In genomic region chr1:155729031-155729898, GRCh38 we compare ENCODE assay signal across 8 cellular contexts. TPM values are rescaled to one million over a fixed set of nuclear protein-coding genes. Genes with fewer than 3 reads are reported as not detected.
DNase-seq lines count a peak whose midpoint lies in the region; ATAC-seq, FAIRE-seq and TF ChIP-seq lines count a peak whose summit lies in the region.

No MANE protein-coding gene starts in this region.

- DNase-seq in G401 (ENCODE audit: low spot score) = peak; percentile 61
- DNase-seq in NCI-H2081 (lab: John Stamatoyannopoulos, UW) = peak; percentile 46 to 63
- peak; percentile 66 for DNase-seq in WTC11 (ENCODE audit: low spot score)
- DNase-seq in esophagus muscularis mucosa (ENCODE audit: extremely low spot score) = no peak
- peak in 6 of 9 donors; percentile 7 to 43 (median 28) for DNase-seq in naive thymus-derived CD4-positive, alpha-beta T cell

- H3K4me3 ChIP-seq in esophagus muscularis mucosa = no peak overlapping the region
- no peak overlapping the region for H3K4me3 ChIP-seq in naive thymus-derived CD4-positive, alpha-beta T cell (ENCODE audit: low read length)

- CTCF ChIA-PET in WTC11 (lab: Charles Lee) = interaction anchor here (0.5 to 1.8 kb wide), 16 partner anchors 9 to 523 kb away, joined by 3 to 11 read pairs (median 4); no protein-coding TSS in a partner anchor
- CTCF ChIA-PET in naive thymus-derived CD4-positive, alpha-beta T cell (lab: Charles Lee) = interaction anchor here (0.5 kb wide), 1 partner anchor 453 kb away, joined by 3 read pairs; no protein-coding TSS in a partner anchor

- peaks cover 0 to 4% (median 0%) of the 10 kb centered on the region in 4 donors for H3K4me1 ChIP-seq in esophagus muscularis mucosa
- no peaks in the 10 kb centered on the region for H3K4me1 ChIP-seq in naive thymus-derived CD4-positive, alpha-beta T cell (ENCODE audit: control insufficient read depth in 2 of 2, insufficient read depth in 2 of 2, low read length in 2 of 2)

- H3K4me1 Mint-ChIP-seq in WTC11 = no peaks in the 10 kb centered on the region
- peaks cover 0 to 7% (median 0%) of the 10 kb centered on the region in 7 donors for H3K4me1 Mint-ChIP-seq in naive thymus-derived CD4-positive, alpha-beta T cell

- peak overlapping the region; percentile 91 for H3K27ac Mint-ChIP-seq in WTC11
- peak overlapping the region in 5 of 9 donors; percentile 10 to 67 (median 29) for H3K27ac Mint-ChIP-seq in naive thymus-derived CD4-positive, alpha-beta T cell

- no peaks in the 10 kb centered on the region for H3K27me3 Mint-ChIP-seq in WTC11 (ENCODE audit: low read depth)
- no peaks in the 10 kb centered on the region for H3K27me3 Mint-ChIP-seq in naive thymus-derived CD4-positive, alpha-beta T cell

- intact Hi-C loops in esophagus muscularis mucosa (cut with DNase I) = loop anchor here (2.0 kb wide), 1 partner anchor 50 kb away; no protein-coding TSS in a partner anchor
- intact Hi-C loops in naive thymus-derived CD4-positive, alpha-beta T cell (cut with micrococcal nuclease) = loop anchor here in 1 of 2 donors (1.0 kb wide), 2 partner anchors 41 to 479 kb away; partner anchors contain the start of gene YY1AP1

- no peak for TF ChIP-seq EP300 in esophagus muscularis mucosa (IDR thresholded peaks at IDR 0.05)

- H3K36me3 Mint-ChIP-seq in WTC11 = peaks cover 49% of the 10 kb centered on the region
- H3K36me3 Mint-ChIP-seq in naive thymus-derived CD4-positive, alpha-beta T cell = peaks cover 0 to 19% (median 8%) of the 10 kb centered on the region in 5 donors

- in situ Hi-C loops in G401 (cut with HindIII; ENCODE audit: low sequenced_read_pairs) = no loop called here

- 66% methylated on average over 12 of the region's 12 CpGs for WGBS in esophagus muscularis mucosa

- H3K27me3 ChIP-seq in esophagus muscularis mucosa = no peaks in the 10 kb centered on the region
- H3K27me3 ChIP-seq in naive thymus-derived CD4-positive, alpha-beta T cell (ENCODE audit: control insufficient read depth in 2 of 2, insufficient read depth in 2 of 2, low read length in 2 of 2) = no peaks in the 10 kb centered on the region

- TF ChIP-seq CTCF in WTC11 (IDR thresholded peaks at IDR 0.05) (peak; percentile 68), esophagus muscularis mucosa (IDR thresholded peaks at IDR 0.05) (peak; percentile 46 to 66 (median 51))

- FAIRE-seq in A204.1 (lab: Jason Lieb, UNC) = peak; percentile 94

- H3K27ac ChIP-seq in esophagus muscularis mucosa (replicated peaks in 1 of 4) = no peak overlapping the region
- no peak overlapping the region for H3K27ac ChIP-seq in naive thymus-derived CD4-positive, alpha-beta T cell (ENCODE audit: low read depth, low read length)

- H3K9me3 Mint-ChIP-seq in WTC11 = no peaks in the 10 kb centered on the region
- no peaks in the 10 kb centered on the region for H3K9me3 Mint-ChIP-seq in naive thymus-derived CD4-positive, alpha-beta T cell

- peaks cover 5 to 80% (median 57%) of the 10 kb centered on the region in 4 donors for H3K36me3 ChIP-seq in esophagus muscularis mucosa
- peaks cover 0 to 58% (median 5%) of the 10 kb centered on the region in 3 experiments for H3K36me3 ChIP-seq in naive thymus-derived CD4-positive, alpha-beta T cell (ENCODE audit: control insufficient read depth in 2 of 3, insufficient read depth in 3 of 3, low read length in 3 of 3)

- POLR2A ChIA-PET in WTC11 (lab: Charles Lee) = no interaction called here
- POLR2A ChIA-PET in naive thymus-derived CD4-positive, alpha-beta T cell (lab: Charles Lee) = interaction anchor here (0.6 kb wide), 1 partner anchor 21 kb away, joined by 5 read pairs; no protein-coding TSS in a partner anchor

- ATAC-seq in WTC11 (peak; percentile 98), GM19452 (IDR thresholded peaks at IDR 0.05; ENCODE audit: unreplicated experiment) (no peak), HG02884 (IDR thresholded peaks at IDR 0.05; ENCODE audit: unreplicated experiment) (no peak)
- peak; percentile 57 for ATAC-seq in naive thymus-derived CD4-positive, alpha-beta T cell

- H3K9me3 ChIP-seq in esophagus muscularis mucosa = no peaks in the 10 kb centered on the region
- H3K9me3 ChIP-seq in naive thymus-derived CD4-positive, alpha-beta T cell (ENCODE audit: control insufficient read depth in 2 of 3, low read length in 3 of 3) = no peaks in the 10 kb centered on the region

- no peak overlapping the region for H3K4me3 Mint-ChIP-seq in WTC11
- H3K4me3 Mint-ChIP-seq in naive thymus-derived CD4-positive, alpha-beta T cell = no peak overlapping the region

- no peak for TF ChIP-seq POLR2A in esophagus muscularis mucosa (IDR thresholded peaks at IDR 0.05; ENCODE audit: low read depth)

TF ChIP-seq in WTC11, 78 proteins besides CTCF, POLR2A, EP300 and RAD21:
- no peak for TF ChIP-seq SMAD3 (CRISPR knock-in tag; IDR thresholded peaks at IDR 0.05; ENCODE audit: borderline replicate concordance)
- no peak for TF ChIP-seq ERG (CRISPR knock-in tag; IDR thresholded peaks at IDR 0.05)
- TF ChIP-seq ZSCAN18 (CRISPR knock-in tag; IDR thresholded peaks at IDR 0.05) = no peak
- TF ChIP-seq RORB (CRISPR knock-in tag; IDR thresholded peaks at IDR 0.05) = no peak
- TF ChIP-seq PRRX2 (CRISPR knock-in tag; IDR thresholded peaks at IDR 0.05) = no peak
- TF ChIP-seq FOXJ3 (CRISPR knock-in tag; IDR thresholded peaks at IDR 0.05; ENCODE audit: borderline replicate concordance) = no peak
- TF ChIP-seq ZNF512 (CRISPR knock-in tag; IDR thresholded peaks at IDR 0.05; ENCODE audit: borderline replicate concordance) = no peak
- no peak for TF ChIP-seq ZNF121 (CRISPR knock-in tag; IDR thresholded peaks at IDR 0.05)
- TF ChIP-seq FOXP1 (CRISPR knock-in tag; IDR thresholded peaks at IDR 0.05; ENCODE audit: borderline replicate concordance) = no peak
- no peak for TF ChIP-seq FOXK1 (CRISPR knock-in tag; IDR thresholded peaks at IDR 0.05)
- TF ChIP-seq ZBTB43 (CRISPR knock-in tag; IDR thresholded peaks at IDR 0.05) = no peak
- no peak for TF ChIP-seq GTF2I (CRISPR knock-in tag; conservative IDR thresholded peaks at IDR 0.05)
- no peak for TF ChIP-seq ATF1 (CRISPR knock-in tag; IDR thresholded peaks at IDR 0.05)
- no peak for TF ChIP-seq ESRRA (CRISPR knock-in tag; IDR thresholded peaks at IDR 0.05; ENCODE audit: borderline replicate concordance)
- TF ChIP-seq CREM (CRISPR knock-in tag; IDR thresholded peaks at IDR 0.05) = no peak
TF ChIP-seq in WTC11: peak in this region for 0.

RNA-seq across cellular contexts. Expression of gene DAP3, which starts 40.4 kb away (rescaled TPM):
- 99.5 and 138 TPM in 2 replicates for total RNA-seq in G401 (2014; rRNA removed; shearing (Covaris generic))
- total RNA-seq in WTC11 (2021) (107 to 125 TPM (median 109 TPM) in 3 replicates), esophagus muscularis mucosa (100 to 1,000 TPM in 1 of 4 donors, 10 to 100 TPM in 3; 73.5 to 131 (median 87.9) TPM)
- total RNA-seq in naive thymus-derived CD4-positive, alpha-beta T cell = 100 to 1,000 TPM; 112 to 155 (median 145) TPM
- polyA plus RNA-seq in naive thymus-derived CD4-positive, alpha-beta T cell = 100 to 1,000 TPM; 111 to 135 TPM

RNA-seq across cellular contexts. Expression of gene YY1AP1, which starts 40.7 kb away (rescaled TPM):
- 73.4 and 73.7 TPM in 2 replicates for total RNA-seq in G401 (2014; rRNA removed; shearing (Covaris generic))
- 41.8 to 45.0 TPM (median 41.8 TPM) in 3 replicates for total RNA-seq in WTC11 (2021)
- total RNA-seq in esophagus muscularis mucosa = 100 to 1,000 TPM; 136 to 164 (median 144) TPM
- 100 to 1,000 TPM in 2 of 5 experiments, 10 to 100 TPM in 3; 81.2 to 130 (median 88.2) TPM for total RNA-seq in naive thymus-derived CD4-positive, alpha-beta T cell
- 10 to 100 TPM; 37.4 to 59.3 TPM for polyA plus RNA-seq in naive thymus-derived CD4-positive, alpha-beta T cell

Comparison
In these comparisons a context has a peak if more than half of its experiments do, and no peak if none do; other contexts are left out.
1. ATAC-seq: peak in WTC11 (single experiment) and naive thymus-derived CD4-positive, alpha-beta T cell (single experiment); none in GM19452 (single experiment) and HG02884 (single experiment).